Comparison of ENCODE assay signal across 2 cellular contexts in the genomic region with DNA sequence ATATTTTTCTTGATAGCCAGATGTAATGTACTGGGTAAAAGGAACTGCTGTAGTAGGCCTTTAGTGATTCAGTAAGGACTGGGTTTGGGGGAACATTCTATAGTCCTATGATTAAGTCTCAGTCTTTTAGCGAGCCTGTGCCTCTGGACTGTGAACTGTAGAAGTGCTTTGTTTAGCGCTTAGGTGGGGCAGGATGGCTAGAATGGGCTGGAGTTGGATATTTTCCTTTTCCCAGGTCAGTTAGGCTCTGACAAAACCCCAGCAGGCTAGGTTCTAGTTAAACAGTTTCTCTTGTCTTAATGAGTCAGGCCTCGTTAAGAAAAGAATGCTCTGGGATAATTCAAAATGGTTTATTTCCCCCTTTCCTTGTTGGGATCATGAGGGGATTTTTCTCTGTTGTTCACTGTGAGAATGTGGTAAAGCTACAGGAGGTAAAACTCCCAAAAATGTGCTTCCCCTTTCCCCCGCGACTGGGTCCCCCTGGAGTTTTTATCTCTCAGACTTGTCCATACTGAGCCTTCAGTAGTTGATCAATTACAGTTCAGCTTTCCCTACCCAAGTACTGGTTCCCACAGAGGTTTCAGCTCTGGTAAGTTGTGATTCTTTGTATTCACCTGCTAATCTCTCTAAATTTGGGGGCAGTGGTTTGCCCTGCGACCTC.
TF ChIP-seq lines count a peak whose summit lies in the region.

No MANE protein-coding gene starts in this region.

TF ChIP-seq in GM23338, 12 proteins besides CTCF, POLR2A, EP300 and RAD21:
- no peak for TF ChIP-seq ZNF331 (CRISPR knock-in tag; IDR thresholded peaks at IDR 0.05; ENCODE audit: low read depth)

TF ChIP-seq in H1, 55 proteins besides CTCF, POLR2A, EP300 and RAD21:
- 0 out of 4 replicates have a peak, but pooled peaks of 1 of the 2 experiments have one; percentile 25 for TF ChIP-seq HDAC2 (IDR thresholded peaks at IDR 0.05; ENCODE audit: borderline replicate concordance in 1 of 2, low read depth in 2 of 2, low read length in 2 of 2)
- TF ChIP-seq, protein P1, sequence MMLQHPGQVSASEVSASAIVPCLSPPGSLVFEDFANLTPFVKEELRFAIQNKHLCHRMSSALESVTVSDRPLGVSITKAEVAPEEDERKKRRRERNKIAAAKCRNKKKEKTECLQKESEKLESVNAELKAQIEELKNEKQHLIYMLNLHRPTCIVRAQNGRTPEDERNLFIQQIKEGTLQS (IDR thresholded peaks at IDR 0.05; ENCODE audit: insufficient read depth, low read depth, low read length) = no peak
TF ChIP-seq in H1: peak in this region for 1.
